Comparison of ENCODE assay signal across 34 cellular contexts in the genomic region with DNA sequence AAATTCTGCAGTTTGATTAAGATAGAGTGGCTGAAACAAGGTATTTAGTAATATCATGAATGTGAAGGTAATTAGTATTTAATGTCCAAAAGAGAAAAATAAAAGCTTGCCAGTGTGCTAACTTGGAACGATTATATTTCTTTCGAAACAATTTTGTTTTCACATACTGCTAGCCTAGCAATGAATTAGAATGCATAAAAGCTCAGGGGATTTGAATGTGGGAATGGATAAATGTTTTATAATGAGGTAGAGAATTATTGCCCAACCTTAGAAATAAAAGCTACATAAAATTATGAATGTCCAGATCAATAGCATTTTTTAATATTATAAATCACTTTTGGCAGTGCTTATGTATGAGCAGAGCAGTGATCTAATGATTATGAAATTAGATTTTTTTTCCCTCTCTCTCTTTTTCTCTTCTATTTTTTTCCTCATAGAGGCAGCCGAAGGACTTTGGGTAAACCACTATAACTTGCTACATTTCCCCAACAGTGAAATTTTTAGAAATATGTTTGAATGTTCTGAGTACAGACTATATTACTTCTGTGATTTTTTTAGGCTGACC.
"Had no signal": no experiment of that assay in that cellular context is flagged by ENCODE, and none has a peak within 500 bp of the region (broad histone marks: within the 10 kb centered on the region; RNA-seq: fewer than 3 reads in every experiment).

No MANE protein-coding gene starts in this region.

- H3K4me1 Mint-ChIP-seq: activated CD4-positive, alpha-beta T cell treated with anti-CD3 and anti-CD28 coated beads, Interleukin-2, amount 10 ng/mL, durations not matched to agents 24 days and 14 days; naive B cell; nephron progenitor cell; stimulated activated memory B cell treated with anti-CD40 and anti-IgM and Interleukin-4, amounts not matched to agents 10 μg/mL and 1 μg/mL and 100 μg/mL, for 72 hours; stimulated activated naive CD8-positive, alpha-beta T cell treated with anti-CD3 and anti-CD28 coated beads, Interleukin-15, amount 100 ng/mL, for 72 hours had no signal

- H3K9me3 Mint-ChIP-seq: activated CD4-positive, alpha-beta memory T cell treated with anti-CD3 and anti-CD28 coated beads for 36 hours; activated T-cell treated with anti-CD3 and anti-CD28 coated beads, Interleukin-2, amount 50 U/mL, for 4 hours; activated T-helper 2 cell treated with anti-CD3 and anti-CD28 coated beads, Interferon-gamma antibody, Interleukin-2, Interleukin-4, amounts not matched to agents 10 μg/mL and 5 μg/mL and 100 μg/mL, durations not matched to agents 14 hours and 24 hours and 36 hours; mesothelial cell of epicardium; nephron progenitor cell; stimulated activated memory B cell treated with anti-CD40 and anti-IgM and Interleukin-4, amounts not matched to agents 10 μg/mL and 1 μg/mL and 100 μg/mL, for 72 hours; stimulated activated naive CD8-positive, alpha-beta T cell treated with anti-CD3 and anti-CD28 coated beads, Interleukin-15, amount 100 ng/mL, for 72 hours had no signal

- H3K4me3 Mint-ChIP-seq: activated CD4-positive, alpha-beta memory T cell treated with anti-CD3 and anti-CD28 coated beads for 36 hours; activated CD4-positive, alpha-beta T cell treated with anti-CD3 and anti-CD28 coated beads, Interleukin-2, amount 10 ng/mL, durations not matched to agents 24 days and 14 days; activated T-cell treated with anti-CD3 and anti-CD28 coated beads, Interleukin-2, amount 50 U/mL, for 4 hours; mesothelial cell of epicardium; naive B cell; nephron progenitor cell; stimulated activated memory B cell treated with anti-CD40 and anti-IgM and Interleukin-4, amounts not matched to agents 10 μg/mL and 1 μg/mL and 100 μg/mL, for 72 hours; stimulated activated naive CD8-positive, alpha-beta T cell treated with anti-CD3 and anti-CD28 coated beads, Interleukin-15, amount 100 ng/mL, for 72 hours; T-helper 1 cell treated with Interleukin-12 subunit alpha and Interleukin-12 subunit beta and Interleukin-4 antibody, amounts not matched to agents 30 μg/mL and 1 μg/mL, for 36 hours had no signal

- ATAC-seq: activated CD4-positive, CD25-positive, alpha-beta regulatory T cell treated with anti-CD3 and anti-CD28 coated beads, Interleukin-2, amount 50 U/mL, for 24 hours; activated naive CD4-positive, alpha-beta T cell treated with anti-CD3 and anti-CD28 coated beads, Interleukin-2, amount 50 U/mL, for 72 hours; activated T-cell treated with anti-CD3 and anti-CD28 coated beads, Interleukin-2, amount 50 U/mL, for 4 hours; left ventricle myocardium superior; stimulated activated memory B cell treated with anti-CD40 and anti-IgM and Interleukin-4, amounts not matched to agents 10 μg/mL and 1 μg/mL and 100 μg/mL, for 72 hours; stimulated activated naive CD8-positive, alpha-beta T cell treated with anti-CD3 and anti-CD28 coated beads, Interleukin-15, amount 100 ng/mL, for 72 hours had no signal

- H3K27me3 Mint-ChIP-seq: activated CD4-positive, alpha-beta memory T cell treated with anti-CD3 and anti-CD28 coated beads for 36 hours; activated CD4-positive, alpha-beta T cell treated with anti-CD3 and anti-CD28 coated beads, Interleukin-2, amount 10 ng/mL, durations not matched to agents 24 days and 14 days; naive B cell; stimulated activated memory B cell treated with anti-CD40 and anti-IgM and Interleukin-4, amounts not matched to agents 10 μg/mL and 1 μg/mL and 100 μg/mL, for 72 hours; stimulated activated naive CD8-positive, alpha-beta T cell treated with anti-CD3 and anti-CD28 coated beads, Interleukin-15, amount 100 ng/mL, for 72 hours had no signal

- H3K9ac ChIP-seq: SK-N-SH had no signal

- H3K4me3 ChIP-seq: coronary artery, dorsolateral prefrontal cortex, ovary, prostate gland, sigmoid colon, suprapubic skin, transverse colon had no signal

- H3K9me3 ChIP-seq: neutrophil, ovary, prostate gland, sigmoid colon, SK-N-SH, suprapubic skin, transverse colon had no signal

- H3K27me3 ChIP-seq: brain microvascular endothelial cell, dorsolateral prefrontal cortex, neutrophil, ovary, sigmoid colon, suprapubic skin, transverse colon had no signal

- H3K27ac Mint-ChIP-seq: activated CD4-positive, alpha-beta memory T cell treated with anti-CD3 and anti-CD28 coated beads for 36 hours; activated CD4-positive, alpha-beta T cell treated with anti-CD3 and anti-CD28 coated beads, Interleukin-2, amount 10 ng/mL, durations not matched to agents 24 days and 14 days; activated naive CD4-positive, alpha-beta T cell treated with anti-CD3 and anti-CD28 coated beads, Interleukin-2, amount 50 U/mL, for 72 hours; activated T-helper 2 cell treated with anti-CD3 and anti-CD28 coated beads, Interferon-gamma antibody, Interleukin-2, Interleukin-4, amounts not matched to agents 10 μg/mL and 5 μg/mL and 100 μg/mL, durations not matched to agents 14 hours and 24 hours and 36 hours; mesothelial cell of epicardium; naive B cell; nephron progenitor cell; stimulated activated memory B cell treated with anti-CD40 and anti-IgM and Interleukin-4, amounts not matched to agents 10 μg/mL and 1 μg/mL and 100 μg/mL, for 72 hours; stimulated activated naive CD8-positive, alpha-beta T cell treated with anti-CD3 and anti-CD28 coated beads, Interleukin-15, amount 100 ng/mL, for 72 hours; T-helper 1 cell treated with Interleukin-12 subunit alpha and Interleukin-12 subunit beta and Interleukin-4 antibody, amounts not matched to agents 30 μg/mL and 1 μg/mL, for 36 hours had no signal

- H3K36me3 Mint-ChIP-seq: activated CD4-positive, alpha-beta memory T cell treated with anti-CD3 and anti-CD28 coated beads for 36 hours; mesothelial cell of epicardium; naive B cell; stimulated activated memory B cell treated with anti-CD40 and anti-IgM and Interleukin-4, amounts not matched to agents 10 μg/mL and 1 μg/mL and 100 μg/mL, for 72 hours had no signal

- H3K36me3 ChIP-seq: brain microvascular endothelial cell, neutrophil, ovary, prostate gland, sigmoid colon, suprapubic skin, transverse colon, WERI-Rb-1 had no signal

- H3K27ac ChIP-seq: brain microvascular endothelial cell, neutrophil, ovary, sigmoid colon, suprapubic skin, transverse colon, WERI-Rb-1 had no signal

- DNase-seq: activated CD4-positive, alpha-beta memory T cell treated with anti-CD3 and anti-CD28 coated beads for 36 hours; activated CD4-positive, alpha-beta T cell treated with anti-CD3 and anti-CD28 coated beads, Interleukin-2, amount 10 ng/mL, durations not matched to agents 24 days and 14 days; activated CD8-positive, alpha-beta memory T cell treated with anti-CD3 and anti-CD28 coated beads, Interleukin-2, amount 50 U/mL, for 48 hours; activated naive CD4-positive, alpha-beta T cell; activated T-cell treated with anti-CD3 and anti-CD28 coated beads, Interleukin-2, amount 50 U/mL, for 4 hours; brain microvascular endothelial cell; dorsolateral prefrontal cortex; effector memory CD4-positive, alpha-beta T cell; left ventricle myocardium superior; naive B cell; nephron progenitor cell; ovary; retina; sigmoid colon; SK-N-SH; small intestine; stimulated activated CD4-positive, alpha-beta T cell treated with anti-CD3 and anti-CD28 coated beads, Interleukin-1b, Interleukin-23, amount 100 ng/mL, for 48 hours; stimulated activated CD4-positive, alpha-beta T cell treated with anti-CD3 and anti-CD28 coated beads, Interleukin-4, amount 100 ng/mL, for 4 hours; stimulated activated CD8-positive, alpha-beta memory T cell treated with anti-CD3 and anti-CD28 coated beads, Interleukin-4, amount 100 ng/mL, for 48 hours; stimulated activated naive CD8-positive, alpha-beta T cell treated with anti-CD3 and anti-CD28 coated beads, Interleukin-15, amount 100 ng/mL, for 72 hours; SW 1271; T-helper 9 cell; transverse colon; WERI-Rb-1 had no signal
